ENCODE assay signal across 8 cellular contexts in the genomic region with DNA sequence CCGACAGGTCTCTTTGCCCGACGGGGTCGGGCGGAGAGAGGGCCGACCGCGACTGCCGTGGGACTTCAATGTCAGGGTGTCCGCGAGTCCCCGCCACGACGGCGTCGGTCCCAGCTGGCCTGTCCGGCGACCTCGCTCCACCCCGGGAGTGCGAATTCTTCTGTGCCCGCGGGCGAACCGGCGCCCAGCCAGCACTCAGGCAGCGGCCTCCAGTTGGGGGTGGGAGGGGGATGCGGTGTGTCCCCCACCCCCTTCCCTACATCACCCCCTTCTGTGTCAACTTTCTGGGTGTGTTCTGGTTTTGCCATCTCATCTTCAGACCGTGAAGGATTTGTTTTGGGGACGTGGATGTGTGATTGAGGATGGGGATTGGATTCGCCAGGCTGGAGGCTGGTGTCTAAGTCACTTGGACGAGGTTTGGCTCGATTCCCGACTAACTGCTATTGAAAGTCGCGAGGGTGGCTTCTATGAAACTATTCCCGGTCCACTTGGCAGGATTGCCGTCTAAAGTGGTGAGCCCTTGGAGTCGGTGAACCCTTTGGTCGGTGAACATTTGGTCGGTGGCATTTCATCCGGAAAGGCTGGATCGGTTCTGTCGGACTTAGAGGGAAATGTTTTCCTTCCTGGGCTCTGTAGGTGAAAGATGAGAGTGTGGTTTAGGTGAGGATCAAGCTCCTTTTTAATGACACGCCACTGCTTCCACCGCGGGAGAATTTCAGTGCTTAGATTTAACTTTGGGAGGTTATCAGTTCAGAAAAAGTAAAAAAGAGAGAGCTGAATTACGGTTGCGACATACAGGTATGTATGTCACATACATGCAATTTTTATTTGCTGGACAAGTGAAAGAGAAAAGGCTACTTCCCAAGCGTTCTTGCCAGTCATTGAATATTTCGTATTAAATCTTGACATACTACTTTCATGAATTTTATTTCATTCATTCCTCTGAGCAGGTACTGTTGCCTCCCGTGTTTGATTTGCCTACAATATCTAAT. TPM values are rescaled to one million over a fixed set of nuclear protein-coding genes. Genes with fewer than 3 reads are reported as not detected.
DNase-seq lines count a peak whose midpoint lies in the region; ATAC-seq and TF ChIP-seq lines count a peak whose summit lies in the region.

No MANE protein-coding gene starts in this region.

- TF ChIP-seq CTCF in progenitor cell of endocrine pancreas (IDR thresholded peaks at IDR 0.05; ENCODE audit: unreplicated experiment), result no peak

- no peaks in the 10 kb centered on the region for H3K36me3 ChIP-seq in H7 (replicated peaks; ENCODE audit: control insufficient read depth, insufficient read depth, low read length)

- peak; percentile 66 for DNase-seq in NCI-H82 (lab: John Stamatoyannopoulos, UW)
- no peak for DNase-seq in NCI-H82 treated with DMSO at 0.1 percent for 48 hours (lab: John Stamatoyannopoulos, UW; ENCODE audit: unreplicated experiment)
- DNase-seq in H7, result peak; percentile 60
- peak; percentile 59 for DNase-seq in NCI-H1694 (lab: John Stamatoyannopoulos, UW)
- DNase-seq in activated naive CD8-positive, alpha-beta T cell treated with anti-CD3 and anti-CD28 coated beads, Interleukin-2, amount 50 U/mL, for 24 hours, result no peak
- DNase-seq in left ventricle myocardium superior, result peak; percentile 45
- DNase-seq in progenitor cell of endocrine pancreas (ENCODE audit: low spot score, unreplicated experiment), result no peak

- H3K4me3 Mint-ChIP-seq in activated naive CD8-positive, alpha-beta T cell treated with anti-CD3 and anti-CD28 coated beads, Interleukin-2, amount 50 U/mL, for 24 hours, result no peak overlapping the region
- no peak overlapping the region for H3K4me3 Mint-ChIP-seq in progenitor cell of endocrine pancreas (ENCODE audit: low read depth)

- no peaks in the 10 kb centered on the region for H3K9me3 Mint-ChIP-seq in activated naive CD8-positive, alpha-beta T cell treated with anti-CD3 and anti-CD28 coated beads, Interleukin-2, amount 50 U/mL, for 24 hours
- no peaks in the 10 kb centered on the region for H3K9me3 Mint-ChIP-seq in progenitor cell of endocrine pancreas (ENCODE audit: low read depth)

- ATAC-seq in activated naive CD8-positive, alpha-beta T cell treated with anti-CD3 and anti-CD28 coated beads, Interleukin-2, amount 50 U/mL, for 24 hours, result no peak
- ATAC-seq in left ventricle myocardium superior, result peak; percentile 17
- no peak for ATAC-seq in HG03442 (IDR thresholded peaks at IDR 0.05; ENCODE audit: unreplicated experiment)

- peaks cover 5% of the 10 kb centered on the region for H3K27me3 ChIP-seq in H7 (ENCODE audit: control insufficient read depth, insufficient read depth, low read length)

- intact Hi-C loops in left ventricle myocardium superior (cut with micrococcal nuclease), result no loop called here

- peak overlapping the region; percentile 95 for H3K4me3 ChIP-seq in H7 (ENCODE audit: insufficient read depth, low read depth, low read length)

- H3K27me3 Mint-ChIP-seq in activated naive CD8-positive, alpha-beta T cell treated with anti-CD3 and anti-CD28 coated beads, Interleukin-2, amount 50 U/mL, for 24 hours, result no peaks in the 10 kb centered on the region
- peaks cover 5% of the 10 kb centered on the region for H3K27me3 Mint-ChIP-seq in progenitor cell of endocrine pancreas

- no peaks in the 10 kb centered on the region for H3K36me3 Mint-ChIP-seq in activated naive CD8-positive, alpha-beta T cell treated with anti-CD3 and anti-CD28 coated beads, Interleukin-2, amount 50 U/mL, for 24 hours (ENCODE audit: low read depth)
- no peaks in the 10 kb centered on the region for H3K36me3 Mint-ChIP-seq in progenitor cell of endocrine pancreas (ENCODE audit: insufficient read depth)

- H3K27ac Mint-ChIP-seq in activated naive CD8-positive, alpha-beta T cell treated with anti-CD3 and anti-CD28 coated beads, Interleukin-2, amount 50 U/mL, for 24 hours, result peak overlapping the region; percentile 65
- H3K27ac Mint-ChIP-seq in progenitor cell of endocrine pancreas, result peak overlapping the region; percentile 93

- H3K4me1 Mint-ChIP-seq in activated naive CD8-positive, alpha-beta T cell treated with anti-CD3 and anti-CD28 coated beads, Interleukin-2, amount 50 U/mL, for 24 hours, result peaks cover 45% of the 10 kb centered on the region
- H3K4me1 Mint-ChIP-seq in progenitor cell of endocrine pancreas (ENCODE audit: low read depth), result peaks cover 42% of the 10 kb centered on the region

RNA-seq across cellular contexts. Expression of gene ABCD3, which starts 0.8 kb away (rescaled TPM):
- total RNA-seq in H7 (2014; rRNA removed; shearing (Covaris generic)), result 32.1 and 34.5 TPM in 2 replicates
- total RNA-seq in left ventricle myocardium superior (66.2 TPM), progenitor cell of endocrine pancreas (43.2 and 50.2 TPM in 2 replicates)

Comparison
In these comparisons a context has a peak if more than half of its experiments do, and no peak if none do; other contexts are left out.
1. DNase-seq: peak in NCI-H82 (single experiment), H7 (single experiment), NCI-H1694 (single experiment) and left ventricle myocardium superior (single experiment); none in NCI-H82 treated with DMSO at 0.1 percent for 48 hours (single experiment), activated naive CD8-positive, alpha-beta T cell treated with anti-CD3 and anti-CD28 coated beads, Interleukin-2, amount 50 U/mL, for 24 hours (single experiment) and progenitor cell of endocrine pancreas (single experiment).